ENCODE assay signal across 5 cellular contexts in the genomic region with DNA sequence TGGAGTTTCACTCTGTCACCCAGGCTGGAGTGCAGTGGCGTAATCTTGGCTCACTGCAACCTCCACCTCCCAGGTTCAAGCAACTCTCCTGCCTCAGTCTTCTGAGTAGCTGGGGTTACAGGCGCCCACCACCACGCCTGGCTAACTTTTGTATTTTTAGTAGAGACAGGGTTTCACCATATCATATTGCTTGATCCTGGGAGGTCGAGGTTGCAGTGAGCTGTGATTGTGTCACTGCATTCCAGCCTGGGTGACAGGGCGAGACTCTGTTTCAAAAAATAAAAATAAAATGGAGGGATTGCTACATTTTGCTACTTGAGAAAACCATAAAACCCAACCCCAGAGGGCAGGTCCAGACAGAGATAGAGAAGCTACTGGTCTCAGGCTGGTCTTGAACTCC. TPM values are rescaled to one million over a fixed set of nuclear protein-coding genes. Genes with fewer than 3 reads are reported as not detected.
"Had no signal": no experiment of that assay in that cellular context is flagged by ENCODE, and none has a peak within 500 bp of the region (broad histone marks: within the 10 kb centered on the region; RNA-seq: fewer than 3 reads in every experiment).

No MANE protein-coding gene starts in this region.

RNA-seq across cellular contexts. Expression of a gene that starts 35.4 kb away (rescaled TPM):
- total RNA-seq: dermis blood vessel endothelial cell, glomerular endothelial cell, kidney epithelial cell, left ventricle myocardium superior, sigmoid colon had no signal
